ENCODE assay signal across 17 cellular contexts in the genomic region with DNA sequence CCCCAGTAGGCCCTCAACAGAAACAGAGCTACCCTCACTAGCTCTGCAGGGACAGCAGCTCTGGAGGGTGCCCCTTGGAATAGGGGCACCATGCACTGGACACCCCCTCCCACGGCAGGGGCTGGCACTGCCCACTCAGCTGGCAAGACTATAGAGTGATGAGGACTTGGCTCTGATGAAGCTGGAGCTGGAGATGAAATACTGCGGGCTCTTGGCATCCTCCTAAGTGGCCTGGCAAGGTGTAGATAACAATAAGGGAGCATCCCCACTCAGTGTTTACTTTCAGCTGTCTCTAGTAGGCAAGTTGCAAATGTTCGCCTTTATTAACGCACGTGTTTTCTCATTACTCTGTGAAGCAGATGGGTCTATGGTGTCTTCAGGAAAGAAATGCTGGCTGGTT.
DNase-seq lines count a peak whose midpoint lies in the region; ATAC-seq and TF ChIP-seq lines count a peak whose summit lies in the region.
"Had no signal": no experiment of that assay in that cellular context is flagged by ENCODE, and none has a peak within 500 bp of the region (broad histone marks: within the 10 kb centered on the region; RNA-seq: fewer than 3 reads in every experiment).

No MANE protein-coding gene starts in this region.

- no peak overlapping the region for H3K4me3 ChIP-seq in lung
- no peak overlapping the region for H3K4me3 ChIP-seq in SK-N-SH (ENCODE audit: low read depth in 2 of 2, low read length in 1 of 2)
- H3K4me3 ChIP-seq: BLaER1 treated with 17β-estradiol and CSF1 and Interleukin-3, amounts not matched to agents 10 nM and 100 nM had no signal

- H3K9ac ChIP-seq in SK-N-SH: no peak overlapping the region
- H3K9ac ChIP-seq: BLaER1 treated with 17β-estradiol and CSF1 and Interleukin-3, amounts not matched to agents 10 nM and 100 nM had no signal

- H3K36me3 ChIP-seq in lung (ENCODE audit: control insufficient read depth in 2 of 2, insufficient read depth in 2 of 2, low read length in 2 of 2): no peaks in the 10 kb centered on the region
- H3K36me3 ChIP-seq in SK-N-SH (replicated peaks in 1 of 2; ENCODE audit: control insufficient read depth in 1 of 2, insufficient read depth in 2 of 2, low read length in 1 of 2): no peaks in the 10 kb centered on the region
- H3K36me3 ChIP-seq: BLaER1 treated with 17β-estradiol and CSF1 and Interleukin-3, amounts not matched to agents 10 nM and 100 nM had no signal

- no peak overlapping the region for H3K27ac Mint-ChIP-seq in osteocyte (ENCODE audit: unreplicated experiment)
- H3K27ac Mint-ChIP-seq: B cell; CD8-positive, alpha-beta memory T cell; IgD-negative memory B cell had no signal

- POLR2A ChIA-PET in SK-N-SH (lab: Yijun Ruan, JAX): no interaction called here

- H3K9me3 ChIP-seq in lung (ENCODE audit: control insufficient read depth in 2 of 2, insufficient read depth in 1 of 2, low read length in 1 of 2): no peaks in the 10 kb centered on the region
- no peaks in the 10 kb centered on the region for H3K9me3 ChIP-seq in SK-N-SH
- H3K9me3 ChIP-seq: BLaER1 treated with 17β-estradiol and CSF1 and Interleukin-3, amounts not matched to agents 10 nM and 100 nM had no signal

- H3F3A ChIP-seq in SK-N-SH (replicated peaks; ENCODE audit: insufficient read depth): no peaks in the 10 kb centered on the region

- H3K4me1 ChIP-seq in lung (ENCODE audit: control insufficient read depth in 2 of 2, insufficient read depth in 2 of 2, low read length in 2 of 2) (no peaks in the 10 kb centered on the region), SK-N-SH (ENCODE audit: control insufficient read depth in 1 of 2, insufficient read depth in 2 of 2, low read depth in 1 of 2, low read length in 1 of 2) (no peaks in the 10 kb centered on the region)
- H3K4me1 ChIP-seq: BLaER1 treated with 17β-estradiol and CSF1 and Interleukin-3, amounts not matched to agents 10 nM and 100 nM had no signal

- no peak overlapping the region for H3K4me2 ChIP-seq in SK-N-SH
- H3K4me2 ChIP-seq: BLaER1 treated with 17β-estradiol and CSF1 and Interleukin-3, amounts not matched to agents 10 nM and 100 nM had no signal

- no peaks in the 10 kb centered on the region for H4K20me1 ChIP-seq in SK-N-SH (ENCODE audit: insufficient read depth)
- H4K20me1 ChIP-seq: BLaER1 treated with 17β-estradiol and CSF1 and Interleukin-3, amounts not matched to agents 10 nM and 100 nM had no signal

- no peaks in the 10 kb centered on the region for H3K79me2 ChIP-seq in SK-N-SH (ENCODE audit: insufficient read depth)

- H3K27me3 ChIP-seq in lung (ENCODE audit: control insufficient read depth, insufficient read depth) (no peaks in the 10 kb centered on the region), SK-N-SH (ENCODE audit: insufficient read depth) (no peaks in the 10 kb centered on the region)
- H3K27me3 ChIP-seq: BLaER1 treated with 17β-estradiol and CSF1 and Interleukin-3, amounts not matched to agents 10 nM and 100 nM had no signal

- H2AFZ ChIP-seq in SK-N-SH (ENCODE audit: low read depth): no peak overlapping the region

- H3K36me3 Mint-ChIP-seq in osteocyte (ENCODE audit: unreplicated experiment): no peaks in the 10 kb centered on the region
- H3K36me3 Mint-ChIP-seq: IgD-negative memory B cell had no signal

- H3K9me3 Mint-ChIP-seq in osteocyte (ENCODE audit: unreplicated experiment): peaks cover 5% of the 10 kb centered on the region

- no peaks in the 10 kb centered on the region for H3K9me2 ChIP-seq in SK-N-SH

- H3K27ac ChIP-seq in lung (ENCODE audit: low read depth in 1 of 2, low read length in 1 of 2): no peak overlapping the region
- no peak overlapping the region for H3K27ac ChIP-seq in SK-N-SH (ENCODE audit: low read depth in 2 of 2, low read length in 1 of 2)
- H3K27ac ChIP-seq: BLaER1 treated with 17β-estradiol and CSF1 and Interleukin-3, amounts not matched to agents 10 nM and 100 nM had no signal

- DNase-seq in activated CD8-positive, alpha-beta memory T cell treated with anti-CD3 and anti-CD28 coated beads for 24 hours: peak; percentile 33
- no peak for DNase-seq in activated CD8-positive, alpha-beta memory T cell treated with anti-CD3 and anti-CD28 coated beads, Interleukin-2, amount 50 U/mL, for 4 hours
- DNase-seq in lung (ENCODE audit: low spot score): no peak
- peak; percentile 54 for DNase-seq in osteocyte (ENCODE audit: extremely low spot score, unreplicated experiment)
- DNase-seq in cerebellar nuclear complex (lab: John Stamatoyannopoulos, UW): no peak
- DNase-seq in SK-N-SH: no peak
- DNase-seq: CD8-positive, alpha-beta memory T cell; COR-L47; DMS 273 treated with DMSO at 0.1 percent for 48 hours; DMS79; GDM1; H9 had no signal

- no peak for TF ChIP-seq EP300 in SK-N-SH (IDR thresholded peaks at IDR 0.05; ENCODE audit: borderline replicate concordance in 1 of 2, low read depth in 1 of 2, low read length in 1 of 2)

- no peaks in the 10 kb centered on the region for H3K4me1 Mint-ChIP-seq in osteocyte (ENCODE audit: unreplicated experiment)
- H3K4me1 Mint-ChIP-seq: B cell, H9, IgD-negative memory B cell had no signal

- TF ChIP-seq RAD21 in SK-N-SH (IDR thresholded peaks at IDR 0.05; ENCODE audit: low read length): no peak

- WGBS in lung, 2 donors: 86 to 95% methylated on average over 5 of the region's 5 CpGs
- 73% methylated on average over 5 of the region's 5 CpGs for WGBS in SK-N-SH (ENCODE audit: low lambda C conversion rate)

- CTCF ChIA-PET in SK-N-SH (lab: Yijun Ruan, JAX): no interaction called here

- TF ChIP-seq CTCF in lung (IDR thresholded peaks at IDR 0.05; ENCODE audit: control extremely low read depth, extremely low read depth): no peak
- no peak for TF ChIP-seq CTCF in osteocyte (IDR thresholded peaks at IDR 0.05)
- TF ChIP-seq CTCF in SK-N-SH (IDR thresholded peaks at IDR 0.05): no peak

- H3K4me3 Mint-ChIP-seq in osteocyte (ENCODE audit: unreplicated experiment): no peak overlapping the region
- H3K4me3 Mint-ChIP-seq: B cell; CD8-positive, alpha-beta memory T cell; H9; IgD-negative memory B cell had no signal

- peaks cover 57% of the 10 kb centered on the region for H3K27me3 Mint-ChIP-seq in osteocyte (ENCODE audit: unreplicated experiment)

- ATAC-seq in lung (ENCODE audit: insufficient read depth, low FRiP score) (peak; percentile 41), GM19328 (IDR thresholded peaks at IDR 0.05; ENCODE audit: unreplicated experiment) (no peak)
- ATAC-seq: HepG2 had no signal

TF ChIP-seq in SK-N-SH, 30 proteins besides CTCF, POLR2A, EP300 and RAD21:
- TF ChIP-seq, protein P1, sequence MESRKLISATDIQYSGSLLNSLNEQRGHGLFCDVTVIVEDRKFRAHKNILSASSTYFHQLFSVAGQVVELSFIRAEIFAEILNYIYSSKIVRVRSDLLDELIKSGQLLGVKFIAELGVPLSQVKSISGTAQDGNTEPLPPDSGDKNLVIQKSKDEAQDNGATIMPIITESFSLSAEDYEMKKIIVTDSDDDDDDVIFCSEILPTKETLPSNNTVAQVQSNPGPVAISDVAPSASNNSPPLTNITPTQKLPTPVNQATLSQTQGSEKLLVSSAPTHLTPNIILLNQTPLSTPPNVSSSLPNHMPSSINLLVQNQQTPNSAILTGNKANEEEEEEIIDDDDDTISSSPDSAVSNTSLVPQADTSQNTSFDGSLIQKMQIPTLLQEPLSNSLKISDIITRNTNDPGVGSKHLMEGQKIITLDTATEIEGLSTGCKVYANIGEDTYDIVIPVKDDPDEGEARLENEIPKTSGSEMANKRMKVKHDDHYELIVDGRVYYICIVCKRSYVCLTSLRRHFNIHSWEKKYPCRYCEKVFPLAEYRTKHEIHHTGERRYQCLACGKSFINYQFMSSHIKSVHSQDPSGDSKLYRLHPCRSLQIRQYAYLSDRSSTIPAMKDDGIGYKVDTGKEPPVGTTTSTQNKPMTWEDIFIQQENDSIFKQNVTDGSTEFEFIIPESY (IDR thresholded peaks at IDR 0.05; ENCODE audit: borderline replicate concordance, low read depth): no peak
- TF ChIP-seq, protein P2, sequence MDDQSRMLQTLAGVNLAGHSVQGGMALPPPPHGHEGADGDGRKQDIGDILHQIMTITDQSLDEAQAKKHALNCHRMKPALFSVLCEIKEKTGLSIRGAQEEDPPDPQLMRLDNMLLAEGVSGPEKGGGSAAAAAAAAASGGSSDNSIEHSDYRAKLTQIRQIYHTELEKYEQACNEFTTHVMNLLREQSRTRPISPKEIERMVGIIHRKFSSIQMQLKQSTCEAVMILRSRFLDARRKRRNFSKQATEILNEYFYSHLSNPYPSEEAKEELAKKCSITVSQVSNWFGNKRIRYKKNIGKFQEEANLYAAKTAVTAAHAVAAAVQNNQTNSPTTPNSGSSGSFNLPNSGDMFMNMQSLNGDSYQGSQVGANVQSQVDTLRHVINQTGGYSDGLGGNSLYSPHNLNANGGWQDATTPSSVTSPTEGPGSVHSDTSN (IDR thresholded peaks at IDR 0.05): no peak
- no peak for TF ChIP-seq JUND (IDR thresholded peaks at IDR 0.05)
- TF ChIP-seq, protein P3, sequence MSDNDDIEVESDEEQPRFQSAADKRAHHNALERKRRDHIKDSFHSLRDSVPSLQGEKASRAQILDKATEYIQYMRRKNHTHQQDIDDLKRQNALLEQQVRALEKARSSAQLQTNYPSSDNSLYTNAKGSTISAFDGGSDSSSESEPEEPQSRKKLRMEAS (IDR thresholded peaks at IDR 0.05; ENCODE audit: low read depth): no peak
- TF ChIP-seq ELF1 (IDR thresholded peaks at IDR 0.05): no peak
- no peak for TF ChIP-seq RFX5 (IDR thresholded peaks at IDR 0.05; ENCODE audit: low read length)

Comparison
In these comparisons a context has a peak if more than half of its experiments do, and no peak if none do; other contexts are left out.
1. DNase-seq: peak in activated CD8-positive, alpha-beta memory T cell treated with anti-CD3 and anti-CD28 coated beads for 24 hours (single experiment) and osteocyte (single experiment); none in activated CD8-positive, alpha-beta memory T cell treated with anti-CD3 and anti-CD28 coated beads, Interleukin-2, amount 50 U/mL, for 4 hours (single experiment), lung (single experiment), cerebellar nuclear complex (0 of 2) and SK-N-SH (single experiment).